ENCODE assay signal across 8 cellular contexts in genomic region chr12:46160081-46160980, GRCh38.
DNase-seq lines count a peak whose midpoint lies in the region; ATAC-seq lines count a peak whose summit lies in the region.

No MANE protein-coding gene starts in this region.

- intact Hi-C loops in left ventricle myocardium superior (cut with micrococcal nuclease), result no loop called here

- DNase-seq in LHCN-M2 (ENCODE audit: low read depth), result peak; percentile 82
- DNase-seq in SK-N-DZ (ENCODE audit: low spot score), result peak; percentile 100
- no peak for DNase-seq in left ventricle myocardium superior
- peak; percentile 57 for DNase-seq in stromal cell of bone marrow (ENCODE audit: low read depth)
- no peak for DNase-seq in activated CD4-positive, alpha-beta T cell treated with anti-CD3 and anti-CD28 coated beads for 1 hour

- ATAC-seq in left ventricle myocardium superior, result peak; percentile 87
- no peak for ATAC-seq in HG03342 (IDR thresholded peaks at IDR 0.05; ENCODE audit: unreplicated experiment)
- ATAC-seq in GM19397 (IDR thresholded peaks at IDR 0.05; ENCODE audit: unreplicated experiment), result no peak
- ATAC-seq in HG03439 (IDR thresholded peaks at IDR 0.05; ENCODE audit: unreplicated experiment), result no peak

Comparison
In these comparisons a context has a peak if more than half of its experiments do, and no peak if none do; other contexts are left out.
1. DNase-seq: peak in LHCN-M2 (single experiment), SK-N-DZ (single experiment) and stromal cell of bone marrow (single experiment); none in left ventricle myocardium superior (single experiment) and activated CD4-positive, alpha-beta T cell treated with anti-CD3 and anti-CD28 coated beads for 1 hour (single experiment).